In genomic region chr12:3975652-3976051, GRCh38 we compare ENCODE assay signal across 14 cellular contexts.
A peak's percentile ranks its signal among the peaks of the same experiment; 100 is the strongest.
DNase-seq lines count a peak whose midpoint lies in the region; ATAC-seq and TF ChIP-seq lines count a peak whose summit lies in the region.
"Had no signal": no experiment of that assay in that cellular context is flagged by ENCODE, and none has a peak within 500 bp of the region (broad histone marks: within the 10 kb centered on the region; RNA-seq: fewer than 3 reads in every experiment).

No MANE protein-coding gene starts in this region.

- H3K79me2 ChIP-seq in trophoblast cell (ENCODE audit: control insufficient read depth, insufficient read depth, low read length, poor library complexity): no peaks in the 10 kb centered on the region

- no peak overlapping the region for H2BK5ac ChIP-seq in trophoblast cell (ENCODE audit: low read depth, low read length, poor library complexity)

- H4K8ac ChIP-seq in trophoblast cell (ENCODE audit: low read depth, low read length): no peak overlapping the region

- no peak overlapping the region for H3K23ac ChIP-seq in trophoblast cell (ENCODE audit: low read length)

- H4K91ac ChIP-seq in trophoblast cell (ENCODE audit: low read depth, low read length): no peak overlapping the region

- peak overlapping the region; percentile 64 to 92 (median 86) for H3K27ac Mint-ChIP-seq in CD4-positive, CD25-positive, alpha-beta regulatory T cell
- peak overlapping the region; percentile 84 for H3K27ac Mint-ChIP-seq in CD4-positive, alpha-beta T cell
- H3K27ac Mint-ChIP-seq in activated T-helper 17 cell treated with anti-CD3 and anti-CD28 coated beads, Interleukin-2, amount 50 U/mL, for 72 hours: no peak overlapping the region
- H3K27ac Mint-ChIP-seq in mesothelial cell of epicardium: peak overlapping the region; percentile 7
- no peak overlapping the region for H3K27ac Mint-ChIP-seq in endodermal cell
- H3K27ac Mint-ChIP-seq: H9 had no signal

- peak overlapping the region in 2 of 4 donors; percentile 15 to 18 for H3K4me3 Mint-ChIP-seq in CD4-positive, CD25-positive, alpha-beta regulatory T cell
- peak overlapping the region; percentile 1 for H3K4me3 Mint-ChIP-seq in CD4-positive, alpha-beta T cell
- H3K4me3 Mint-ChIP-seq in activated T-helper 17 cell treated with anti-CD3 and anti-CD28 coated beads, Interleukin-2, amount 50 U/mL, for 72 hours: peak overlapping the region; percentile 12
- no peak overlapping the region for H3K4me3 Mint-ChIP-seq in mesothelial cell of epicardium
- no peak overlapping the region for H3K4me3 Mint-ChIP-seq in endodermal cell
- H3K4me3 Mint-ChIP-seq: H9 had no signal

- CTCF ChIA-PET in CD4-positive, alpha-beta T cell (lab: Charles Lee): interaction anchor here (1.0 to 1.3 kb wide), 3 partner anchors 12 to 90 kb away, joined by 3 to 4 read pairs (median 3); no protein-coding TSS in a partner anchor

- H3K27me3 Mint-ChIP-seq in CD4-positive, CD25-positive, alpha-beta regulatory T cell: peaks cover 4% of the 10 kb centered on the region
- no peaks in the 10 kb centered on the region for H3K27me3 Mint-ChIP-seq in CD4-positive, alpha-beta T cell
- H3K27me3 Mint-ChIP-seq in activated T-helper 17 cell treated with anti-CD3 and anti-CD28 coated beads, Interleukin-2, amount 50 U/mL, for 72 hours: no peaks in the 10 kb centered on the region
- H3K27me3 Mint-ChIP-seq in mesothelial cell of epicardium (ENCODE audit: low read depth) (no peaks in the 10 kb centered on the region), endodermal cell (ENCODE audit: insufficient read depth) (no peaks in the 10 kb centered on the region)

- H3K4me2 ChIP-seq in trophoblast cell (ENCODE audit: low read length): no peak overlapping the region

- ATAC-seq in CD4-positive, CD25-positive, alpha-beta regulatory T cell (ENCODE audit: low read depth in 2 of 2): no peak
- ATAC-seq in CD4-positive, alpha-beta T cell (ENCODE audit: poor library complexity): no peak
- ATAC-seq in activated T-helper 17 cell treated with anti-CD3 and anti-CD28 coated beads, Interleukin-2, amount 50 U/mL, for 72 hours (replicated peaks): no peak
- ATAC-seq in HG02623 (IDR thresholded peaks at IDR 0.05; ENCODE audit: unreplicated experiment): no peak

- H3K9me3 Mint-ChIP-seq in CD4-positive, CD25-positive, alpha-beta regulatory T cell: peaks cover 0 to 3% (median 0%) of the 10 kb centered on the region in 7 donors
- no peaks in the 10 kb centered on the region for H3K9me3 Mint-ChIP-seq in CD4-positive, alpha-beta T cell
- H3K9me3 Mint-ChIP-seq in activated T-helper 17 cell treated with anti-CD3 and anti-CD28 coated beads, Interleukin-2, amount 50 U/mL, for 72 hours: no peaks in the 10 kb centered on the region
- H3K9me3 Mint-ChIP-seq in mesothelial cell of epicardium (peaks cover 8% of the 10 kb centered on the region), endodermal cell (peaks cover 17% of the 10 kb centered on the region)
- H3K9me3 Mint-ChIP-seq: IgD-negative memory B cell had no signal

- 95 to 100% methylated on average over 1 to 3 of the region's 3 CpGs for WGBS in endodermal cell (ENCODE audit: insufficient coverage in 1 of 2, insufficient read length in 1 of 2), 2 experiments
- WGBS in trophoblast cell (ENCODE audit: extremely low coverage, insufficient coverage, insufficient read length): no CpG with 5 or more reads among the region's 3 CpGs

- no peak overlapping the region for H3K4me3 ChIP-seq in CD4-positive, CD25-positive, alpha-beta regulatory T cell (ENCODE audit: low read depth, low read length)
- H3K4me3 ChIP-seq in endodermal cell (ENCODE audit: low read length) (no peak overlapping the region), trophoblast cell (ENCODE audit: low read depth, low read length) (no peak overlapping the region), ascending aorta (no peak overlapping the region)

- peaks cover 21% of the 10 kb centered on the region for H3K79me1 ChIP-seq in trophoblast cell (ENCODE audit: low read length)

- H3K9me3 ChIP-seq in CD4-positive, CD25-positive, alpha-beta regulatory T cell (ENCODE audit: control insufficient read depth in 2 of 2, low read length in 2 of 2): no peaks in the 10 kb centered on the region
- H3K9me3 ChIP-seq in CD4-positive, alpha-beta T cell (ENCODE audit: control insufficient read depth, low read length): no peaks in the 10 kb centered on the region
- H3K9me3 ChIP-seq in endodermal cell (ENCODE audit: control insufficient read depth, low read length): peaks cover 9% of the 10 kb centered on the region
- no peaks in the 10 kb centered on the region for H3K9me3 ChIP-seq in trophoblast cell (ENCODE audit: insufficient read depth, low read depth, low read length)
- H3K9me3 ChIP-seq in ascending aorta: no peaks in the 10 kb centered on the region

- no peak overlapping the region for H3K18ac ChIP-seq in trophoblast cell (ENCODE audit: low read length)

- intact Hi-C loops in CD4-positive, alpha-beta T cell (cut with DNase I, micrococcal nuclease): no loop called here
- intact Hi-C loops in ascending aorta (cut with DNase I): no loop called here

- no peak overlapping the region for H2AFZ ChIP-seq in trophoblast cell (ENCODE audit: insufficient read depth, low read length, poor library complexity)

- H3K27ac ChIP-seq in CD4-positive, CD25-positive, alpha-beta regulatory T cell (ENCODE audit: insufficient read depth, low read length, poor library complexity, severe bottlenecking): no peak overlapping the region
- H3K27ac ChIP-seq in CD4-positive, alpha-beta T cell (ENCODE audit: low read depth, low read length): no peak overlapping the region
- H3K27ac ChIP-seq in endodermal cell (ENCODE audit: low read depth, low read length) (no peak overlapping the region), trophoblast cell (ENCODE audit: low read depth, low read length) (no peak overlapping the region), ascending aorta (no peak overlapping the region)

- no peak for TF ChIP-seq CTCF in CD4-positive, alpha-beta T cell (IDR thresholded peaks at IDR 0.05)
- TF ChIP-seq CTCF in mesothelial cell of epicardium (IDR thresholded peaks at IDR 0.05; ENCODE audit: unreplicated experiment): no peak
- no peak for TF ChIP-seq CTCF in endodermal cell (conservative IDR thresholded peaks at IDR 0.05)
- no peak for TF ChIP-seq CTCF in ascending aorta (IDR thresholded peaks at IDR 0.05)

- H2BK120ac ChIP-seq in trophoblast cell (ENCODE audit: insufficient read depth, low read length, poor library complexity): no peak overlapping the region

- no peak overlapping the region for H2BK12ac ChIP-seq in trophoblast cell (ENCODE audit: low read length)

- POLR2A ChIA-PET in CD4-positive, alpha-beta T cell (lab: Charles Lee): interaction anchor here (0.6 to 4.8 kb wide), 6 partner anchors 13 to 301 kb away, joined by 3 to 70 read pairs (median 4); no protein-coding TSS in a partner anchor

- H3K36me3 Mint-ChIP-seq in CD4-positive, CD25-positive, alpha-beta regulatory T cell: no peaks in the 10 kb centered on the region
- H3K36me3 Mint-ChIP-seq in CD4-positive, alpha-beta T cell (ENCODE audit: low read depth): no peaks in the 10 kb centered on the region
- H3K36me3 Mint-ChIP-seq in activated T-helper 17 cell treated with anti-CD3 and anti-CD28 coated beads, Interleukin-2, amount 50 U/mL, for 72 hours (ENCODE audit: low read depth): no peaks in the 10 kb centered on the region
- H3K36me3 Mint-ChIP-seq in mesothelial cell of epicardium (no peaks in the 10 kb centered on the region), endodermal cell (ENCODE audit: low read depth) (peaks cover 15% of the 10 kb centered on the region)
- H3K36me3 Mint-ChIP-seq: IgD-negative memory B cell had no signal

- no peak overlapping the region for H2AK5ac ChIP-seq in trophoblast cell (ENCODE audit: low read length)

- H3K4ac ChIP-seq in trophoblast cell (ENCODE audit: low read depth, low read length): no peak overlapping the region

- peaks cover 24 to 71% (median 50%) of the 10 kb centered on the region in 4 donors for H3K4me1 Mint-ChIP-seq in CD4-positive, CD25-positive, alpha-beta regulatory T cell
- H3K4me1 Mint-ChIP-seq in CD4-positive, alpha-beta T cell (ENCODE audit: low read depth): peaks cover 66% of the 10 kb centered on the region
- peaks cover 37% of the 10 kb centered on the region for H3K4me1 Mint-ChIP-seq in activated T-helper 17 cell treated with anti-CD3 and anti-CD28 coated beads, Interleukin-2, amount 50 U/mL, for 72 hours
- H3K4me1 Mint-ChIP-seq in mesothelial cell of epicardium (peaks cover 22% of the 10 kb centered on the region), endodermal cell (peaks cover 8% of the 10 kb centered on the region)

- H4K12ac ChIP-seq in trophoblast cell (ENCODE audit: low read depth, low read length): no peak overlapping the region

- no peaks in the 10 kb centered on the region for H3K36me3 ChIP-seq in CD4-positive, CD25-positive, alpha-beta regulatory T cell (ENCODE audit: control insufficient read depth, insufficient read depth, low read length)
- H3K36me3 ChIP-seq in endodermal cell (ENCODE audit: control insufficient read depth, insufficient read depth, low read length): no peaks in the 10 kb centered on the region
- H3K36me3 ChIP-seq in trophoblast cell (ENCODE audit: control insufficient read depth in 1 of 2, insufficient read depth in 2 of 2, low read length in 2 of 2): no peaks in the 10 kb centered on the region
- no peaks in the 10 kb centered on the region for H3K36me3 ChIP-seq in ascending aorta

- H3K9ac ChIP-seq in endodermal cell (ENCODE audit: extremely low read depth, low read length, poor library complexity, severe bottlenecking): no peak overlapping the region
- H3K9ac ChIP-seq in trophoblast cell (ENCODE audit: low read length): no peak overlapping the region

- no peaks in the 10 kb centered on the region for H3K27me3 ChIP-seq in CD4-positive, CD25-positive, alpha-beta regulatory T cell (ENCODE audit: control insufficient read depth, insufficient read depth, low read length)
- H3K27me3 ChIP-seq in CD4-positive, alpha-beta T cell (ENCODE audit: control insufficient read depth, insufficient read depth, low read length): no peaks in the 10 kb centered on the region
- H3K27me3 ChIP-seq in endodermal cell (ENCODE audit: control insufficient read depth, insufficient read depth, low read length, poor library complexity, severe bottlenecking) (no peaks in the 10 kb centered on the region), trophoblast cell (ENCODE audit: insufficient read depth, low read length) (no peaks in the 10 kb centered on the region), ascending aorta (no peaks in the 10 kb centered on the region)

- no peak overlapping the region for H3K14ac ChIP-seq in trophoblast cell (ENCODE audit: low read length)

- no peak for DNase-seq in CD4-positive, CD25-positive, alpha-beta regulatory T cell
- DNase-seq in CD4-positive, alpha-beta T cell: no peak
- DNase-seq in mesothelial cell of epicardium (ENCODE audit: low spot score in 2 of 2, unreplicated experiment in 2 of 2) (no peak), endodermal cell (no peak), trophoblast cell (no peak), ascending aorta (ENCODE audit: low spot score in 2 of 2) (no peak)
- DNase-seq: NCI-H1417, NCI-H187 treated with DMSO at 0.1 percent for 48 hours, NCI-H526 treated with DMSO at 0.1 percent for 48 hours, SHP77 had no signal

- peaks cover 47% of the 10 kb centered on the region for H3K4me1 ChIP-seq in CD4-positive, CD25-positive, alpha-beta regulatory T cell (ENCODE audit: control insufficient read depth, insufficient read depth, low read length, poor library complexity, severe bottlenecking)
- H3K4me1 ChIP-seq in endodermal cell (ENCODE audit: control insufficient read depth, insufficient read depth, low read length): no peaks in the 10 kb centered on the region
- H3K4me1 ChIP-seq in trophoblast cell (ENCODE audit: control insufficient read depth in 1 of 2, insufficient read depth in 2 of 2, low read length in 2 of 2): peaks cover 0 to 14% of the 10 kb centered on the region in 2 experiments
- H3K4me1 ChIP-seq in ascending aorta: no peaks in the 10 kb centered on the region

Comparison
In these comparisons a context has a peak if more than half of its experiments do, and no peak if none do; other contexts are left out.
1. H3K27ac Mint-ChIP-seq: peak in CD4-positive, CD25-positive, alpha-beta regulatory T cell (3 of 3), CD4-positive, alpha-beta T cell (single experiment) and mesothelial cell of epicardium (single experiment); none in activated T-helper 17 cell treated with anti-CD3 and anti-CD28 coated beads, Interleukin-2, amount 50 U/mL, for 72 hours (single experiment) and endodermal cell (single experiment).
2. H3K4me3 Mint-ChIP-seq: peak in CD4-positive, alpha-beta T cell (single experiment) and activated T-helper 17 cell treated with anti-CD3 and anti-CD28 coated beads, Interleukin-2, amount 50 U/mL, for 72 hours (single experiment); none in mesothelial cell of epicardium (single experiment) and endodermal cell (single experiment).